In genomic region chr4:2930821-2931764, GRCh38 we compare ENCODE assay signal across 1 cellular context.
TF ChIP-seq lines count a peak whose summit lies in the region.

No MANE protein-coding gene starts in this region.

TF ChIP-seq in A549, 52 proteins besides CTCF, POLR2A, EP300 and RAD21 (continued from another document):
- TF ChIP-seq, protein P1, sequence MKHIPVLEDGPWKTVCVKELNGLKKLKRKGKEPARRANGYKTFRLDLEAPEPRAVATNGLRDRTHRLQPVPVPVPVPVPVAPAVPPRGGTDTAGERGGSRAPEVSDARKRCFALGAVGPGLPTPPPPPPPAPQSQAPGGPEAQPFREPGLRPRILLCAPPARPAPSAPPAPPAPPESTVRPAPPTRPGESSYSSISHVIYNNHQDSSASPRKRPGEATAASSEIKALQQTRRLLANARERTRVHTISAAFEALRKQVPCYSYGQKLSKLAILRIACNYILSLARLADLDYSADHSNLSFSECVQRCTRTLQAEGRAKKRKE (CRISPR knock-in tag; IDR thresholded peaks at IDR 0.05; ENCODE audit: low read depth): no peak
- TF ChIP-seq REST (IDR thresholded peaks at IDR 0.05) (no peak), NR3C1 (IDR thresholded peaks at IDR 0.05) (no peak), ZFP36 (IDR thresholded peaks at IDR 0.05; ENCODE audit: borderline replicate concordance, partially characterized antibody) (no peak), ZSCAN20 (CRISPR knock-in tag; IDR thresholded peaks at IDR 0.05) (no peak), PBX3 (IDR thresholded peaks at IDR 0.05) (no peak)
